ENCODE assay signal across 27 cellular contexts in the genomic region with DNA sequence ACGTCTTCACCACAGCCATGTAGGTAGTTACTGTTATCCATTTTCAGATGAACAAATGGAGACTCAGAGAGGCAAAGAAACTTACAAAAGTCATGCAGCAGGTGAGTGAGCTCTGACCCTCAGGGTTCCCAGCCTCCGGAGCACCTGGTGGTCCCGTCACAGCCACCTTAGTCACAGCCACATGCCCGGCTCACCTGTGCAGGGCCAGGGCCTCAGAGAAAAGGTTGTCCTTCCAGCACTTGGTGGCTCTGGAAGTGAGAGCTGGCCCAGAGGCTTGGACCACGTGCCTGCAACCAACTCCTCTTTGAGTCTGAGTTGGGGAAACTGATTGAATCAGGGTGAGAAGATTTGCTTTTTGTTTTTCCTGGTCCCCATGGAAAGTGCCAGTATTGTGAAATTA.
"Had no signal": no experiment of that assay in that cellular context is flagged by ENCODE, and none has a peak within 500 bp of the region (broad histone marks: within the 10 kb centered on the region; RNA-seq: fewer than 3 reads in every experiment).

No MANE protein-coding gene starts in this region.

- H3K4me1 ChIP-seq: left lung, lower lobe of right lung, stomach, thyroid gland, upper lobe of left lung had no signal

- H3K9me3 ChIP-seq: left lung, lower lobe of right lung, neutrophil, ovary, right atrium auricular region, stomach, testis, thyroid gland, transverse colon, upper lobe of left lung had no signal

- H3K36me3 ChIP-seq: left lung, lower lobe of right lung, neural progenitor cell, neutrophil, ovary, right atrium auricular region, stomach, thyroid gland, transverse colon, upper lobe of left lung had no signal

- H3K9ac ChIP-seq: neural progenitor cell had no signal

- DNase-seq: hippocampal formation; left colon; lower lobe of right lung; mammary epithelial cell; mesendoderm; naive B cell; natural killer cell; nephron progenitor cell; occipital lobe; ovary; stimulated activated CD4-positive, alpha-beta T cell treated with anti-CD3 and anti-CD28 coated beads, Interleukin-12 subunit alpha, Interleukin-12 subunit beta, amount 100 ng/mL, for 4 hours; stimulated activated CD4-positive, alpha-beta T cell treated with anti-CD3 and anti-CD28 coated beads, Interleukin-15, amount 100 ng/mL, for 24 hours; stimulated activated CD4-positive, alpha-beta T cell treated with anti-CD3 and anti-CD28 coated beads, Interleukin-2, amount 100 ng/mL, for 24 hours; stimulated activated CD4-positive, alpha-beta T cell treated with anti-CD3 and anti-CD28 coated beads, Interleukin-4, amount 100 ng/mL, for 1 hour; stimulated activated naive B cell treated with anti-CD40 and anti-IgM and Interleukin-4, amounts not matched to agents 10 μg/mL and 1 μg/mL and 100 μg/mL, for 72 hours; stimulated activated naive CD8-positive, alpha-beta T cell treated with anti-CD3 and anti-CD28 coated beads, Interleukin-15, Interleukin-2, amounts not matched to agents 100 U/mL and 50 U/mL, for 24 hours; stomach; testis; thyroid gland; transverse colon; upper lobe of left lung had no signal

- H2AFZ ChIP-seq: neural progenitor cell had no signal

- H3K27ac ChIP-seq: left lung, lower lobe of right lung, neural progenitor cell, neutrophil, ovary, right atrium auricular region, skin epidermis, stomach, testis, thyroid gland, transverse colon, upper lobe of left lung had no signal

- H3K4me2 ChIP-seq: neural progenitor cell had no signal

- ATAC-seq: left colon; left lung; lower lobe of right lung; natural killer cell; sciatic nerve; stimulated activated naive B cell treated with anti-CD40 and anti-IgM and Interleukin-4, amounts not matched to agents 10 μg/mL and 1 μg/mL and 100 μg/mL, for 72 hours; stimulated activated naive CD8-positive, alpha-beta T cell treated with anti-CD3 and anti-CD28 coated beads, Interleukin-15, Interleukin-2, amounts not matched to agents 100 U/mL and 50 U/mL, for 24 hours had no signal

- H3K27me3 ChIP-seq: neural progenitor cell, neutrophil, ovary, right atrium auricular region, stomach, testis, thyroid gland, transverse colon, upper lobe of left lung had no signal

- H3K4me3 ChIP-seq: left lung, lower lobe of right lung, neural progenitor cell, ovary, right atrium auricular region, skin epidermis, stomach, testis, thyroid gland, transverse colon, upper lobe of left lung had no signal
